In genomic region chr19:18713550-18714117, GRCh38 we compare ENCODE assay signal across 17 cellular contexts. TPM values are rescaled to one million over a fixed set of nuclear protein-coding genes. Genes with fewer than 3 reads are reported as not detected.
DNase-seq lines count a peak whose midpoint lies in the region; ATAC-seq and TF ChIP-seq lines count a peak whose summit lies in the region.
"Had no signal": no experiment of that assay in that cellular context is flagged by ENCODE, and none has a peak within 500 bp of the region (broad histone marks: within the 10 kb centered on the region; RNA-seq: fewer than 3 reads in every experiment).

No MANE protein-coding gene starts in this region.

- H3K9ac ChIP-seq in BLaER1 treated with 17β-estradiol and CSF1 and Interleukin-3, amounts not matched to agents 10 nM and 100 nM: no peak overlapping the region
- H3K9ac ChIP-seq: KMS-11 had no signal

- H3K4me3 Mint-ChIP-seq in activated CD8-positive, alpha-beta T cell treated with anti-CD3 and anti-CD28 coated beads for 36 hours: no peak overlapping the region
- peak overlapping the region; percentile 65 for H3K4me3 Mint-ChIP-seq in natural killer cell

- no peaks in the 10 kb centered on the region for H3K27me3 Mint-ChIP-seq in activated CD8-positive, alpha-beta T cell treated with anti-CD3 and anti-CD28 coated beads for 36 hours
- H3K27me3 Mint-ChIP-seq in natural killer cell (ENCODE audit: low read depth in 2 of 2): no peaks in the 10 kb centered on the region

- no peaks in the 10 kb centered on the region for H3K27me3 ChIP-seq in BLaER1 treated with 17β-estradiol and CSF1 and Interleukin-3, amounts not matched to agents 10 nM and 100 nM
- H3K27me3 ChIP-seq: SJCRH30 had no signal

- intact Hi-C loops in activated CD8-positive, alpha-beta T cell treated with anti-CD3 and anti-CD28 coated beads for 36 hours (cut with micrococcal nuclease): no loop called here
- intact Hi-C loops in head of caudate nucleus (cut with DNase I) (no loop called here), natural killer cell (cut with micrococcal nuclease) (no loop called here)

- H3K9me3 Mint-ChIP-seq in activated CD8-positive, alpha-beta T cell treated with anti-CD3 and anti-CD28 coated beads for 36 hours: no peaks in the 10 kb centered on the region
- H3K9me3 Mint-ChIP-seq in natural killer cell: no peaks in the 10 kb centered on the region

- H3K4me1 ChIP-seq in BLaER1 treated with 17β-estradiol and CSF1 and Interleukin-3, amounts not matched to agents 10 nM and 100 nM: peaks cover 66 to 85% (median 73%) of the 10 kb centered on the region in 10 experiments
- H3K4me1 ChIP-seq: Caco-2 had no signal

- H3K27ac ChIP-seq in BLaER1 treated with 17β-estradiol and CSF1 and Interleukin-3, amounts not matched to agents 10 nM and 100 nM: no peak overlapping the region
- H3K27ac ChIP-seq: KMS-11, SJCRH30 had no signal

- TF ChIP-seq CTCF in activated CD8-positive, alpha-beta T cell treated with anti-CD3 and anti-CD28 coated beads for 36 hours (IDR thresholded peaks at IDR 0.05): no peak
- no peak for TF ChIP-seq CTCF in natural killer cell (IDR thresholded peaks at IDR 0.05)

- H3K4me3 ChIP-seq in BLaER1 treated with 17β-estradiol and CSF1 and Interleukin-3, amounts not matched to agents 10 nM and 100 nM: no peak overlapping the region
- H3K4me3 ChIP-seq: SJCRH30 had no signal

- CTCF ChIA-PET in activated CD8-positive, alpha-beta T cell treated with anti-CD3 and anti-CD28 coated beads for 36 hours (lab: Charles Lee): no interaction called here

- peak; percentile 65 for ATAC-seq in activated CD8-positive, alpha-beta T cell treated with anti-CD3 and anti-CD28 coated beads for 36 hours
- peak; percentile 53 to 87 (median 84) for ATAC-seq in natural killer cell
- ATAC-seq in GM21528 (IDR thresholded peaks at IDR 0.05; ENCODE audit: low FRiP score, unreplicated experiment): no peak

- peaks cover 0 to 21% (median 4%) of the 10 kb centered on the region in 11 experiments; a peak in 9 of 22 replicates for H3K36me3 ChIP-seq in BLaER1 treated with 17β-estradiol and CSF1 and Interleukin-3, amounts not matched to agents 10 nM and 100 nM
- H3K36me3 ChIP-seq: SJCRH30 had no signal

- peak; percentile 39 for DNase-seq in activated CD8-positive, alpha-beta T cell treated with anti-CD3 and anti-CD28 coated beads for 36 hours
- DNase-seq in head of caudate nucleus: peak in 31 of 42 donors; percentile 23 to 73 (median 48)
- no peak for DNase-seq in natural killer cell
- DNase-seq in DMS53 treated with DMSO at 0.1 percent for 48 hours (lab: John Stamatoyannopoulos, UW; ENCODE audit: unreplicated experiment): no peak
- DNase-seq in NCI-H69 (lab: John Stamatoyannopoulos, UW): no peak
- DNase-seq: Caco-2; MM.1S; NCI-H1092 treated with DMSO at 0.1 percent for 48 hours; NCI-H1694; NCI-H345; NCI-H526 treated with DMSO at 0.1 percent for 48 hours; NK-92 treated with Interleukin-12 subunit alpha and Interleukin-12 subunit beta, amount 100 ng/mL, for 24 hours; OCI-M1; SJCRH30 had no signal

- H4K20me1 ChIP-seq in BLaER1 treated with 17β-estradiol and CSF1 and Interleukin-3, amounts not matched to agents 10 nM and 100 nM: peaks cover 81 to 100% (median 99%) of the 10 kb centered on the region in 11 experiments

- no peak overlapping the region for H3K27ac Mint-ChIP-seq in activated CD8-positive, alpha-beta T cell treated with anti-CD3 and anti-CD28 coated beads for 36 hours
- peak overlapping the region; percentile 26 to 59 for H3K27ac Mint-ChIP-seq in natural killer cell

- no peaks in the 10 kb centered on the region for H3K36me3 Mint-ChIP-seq in activated CD8-positive, alpha-beta T cell treated with anti-CD3 and anti-CD28 coated beads for 36 hours (ENCODE audit: low read depth)
- no peaks in the 10 kb centered on the region for H3K36me3 Mint-ChIP-seq in natural killer cell

- peak overlapping the region; percentile 4 to 52 (median 33); a peak in 18 of 22 replicates for H3K4me2 ChIP-seq in BLaER1 treated with 17β-estradiol and CSF1 and Interleukin-3, amounts not matched to agents 10 nM and 100 nM
- H3K4me2 ChIP-seq: KMS-11 had no signal

- no peaks in the 10 kb centered on the region for H3K9me3 ChIP-seq in BLaER1 treated with 17β-estradiol and CSF1 and Interleukin-3, amounts not matched to agents 10 nM and 100 nM (replicated peaks in 1 of 11)
- H3K9me3 ChIP-seq: Caco-2, SJCRH30 had no signal

- POLR2A ChIA-PET in activated CD8-positive, alpha-beta T cell treated with anti-CD3 and anti-CD28 coated beads for 36 hours (lab: Charles Lee): interaction anchor here (1.0 kb wide), 1 partner anchor 22 kb away, joined by 3 read pairs; no protein-coding TSS in a partner anchor

- peaks cover 38% of the 10 kb centered on the region for H3K4me1 Mint-ChIP-seq in activated CD8-positive, alpha-beta T cell treated with anti-CD3 and anti-CD28 coated beads for 36 hours (ENCODE audit: low read depth)
- peaks cover 40 to 63% of the 10 kb centered on the region in 2 donors for H3K4me1 Mint-ChIP-seq in natural killer cell

RNA-seq across cellular contexts. Expression of gene CRTC1, which starts 30.2 kb away (rescaled TPM):
- total RNA-seq in activated CD8-positive, alpha-beta T cell treated with anti-CD3 and anti-CD28 coated beads for 36 hours: 1 to 10 TPM; 4.4 to 4.5 TPM
- 10 to 100 TPM; 14.1 to 17.0 (median 14.3) TPM for total RNA-seq in natural killer cell

Comparison
In these comparisons a context has a peak if more than half of its experiments do, and no peak if none do; other contexts are left out.
1. DNase-seq: peak in activated CD8-positive, alpha-beta T cell treated with anti-CD3 and anti-CD28 coated beads for 36 hours (single experiment) and head of caudate nucleus (31 of 42); none in natural killer cell (single experiment), DMS53 treated with DMSO at 0.1 percent for 48 hours (single experiment) and NCI-H69 (single experiment).